17 cellular contexts compared by ENCODE assay signal in the genomic region with DNA sequence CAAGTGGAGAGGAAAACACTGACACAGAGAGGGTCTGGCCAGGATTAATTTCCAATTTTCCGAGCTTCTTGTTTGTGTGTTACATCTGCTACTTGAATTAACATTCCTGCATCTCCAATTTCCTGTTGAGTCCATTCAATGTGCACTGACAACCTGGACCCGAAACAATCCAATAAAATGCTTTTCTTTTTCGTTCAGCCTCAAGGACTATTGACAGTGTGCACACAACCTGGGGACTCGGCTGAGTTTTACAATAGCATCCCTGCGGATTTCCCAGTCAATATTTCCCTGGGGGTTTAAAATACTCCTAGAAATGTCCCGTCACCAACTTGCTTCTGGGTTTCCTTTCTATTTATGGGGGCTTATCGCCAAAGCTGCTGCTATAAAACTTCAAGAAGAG. TPM values are rescaled to one million over a fixed set of nuclear protein-coding genes. Genes with fewer than 3 reads are reported as not detected.
DNase-seq lines count a peak whose midpoint lies in the region; ATAC-seq and TF ChIP-seq lines count a peak whose summit lies in the region.
"Had no signal": no experiment of that assay in that cellular context is flagged by ENCODE, and none has a peak within 500 bp of the region (broad histone marks: within the 10 kb centered on the region; RNA-seq: fewer than 3 reads in every experiment).

No MANE protein-coding gene starts in this region.

- H3K4me1 ChIP-seq in HAP-1 (peaks cover 27% of the 10 kb centered on the region), ovary (ENCODE audit: insufficient read depth) (no peaks in the 10 kb centered on the region)
- H3K4me1 ChIP-seq: SJSA1 had no signal

- H3K27ac ChIP-seq in ovary, result no peak overlapping the region
- H3K27ac ChIP-seq: SJSA1 had no signal

- H3K4me1 Mint-ChIP-seq in activated T-cell treated with anti-CD3 and anti-CD28 coated beads, Interleukin-2, amount 50 U/mL, for 4 hours (ENCODE audit: low read depth), result peaks cover 18% of the 10 kb centered on the region

- no peak for TF ChIP-seq EP300 in ovary (IDR thresholded peaks at IDR 0.05)

- H3K36me3 ChIP-seq in HAP-1 (replicated peaks) (no peaks in the 10 kb centered on the region), ovary (no peaks in the 10 kb centered on the region)
- H3K36me3 ChIP-seq: SJSA1 had no signal

- H3K4me3 ChIP-seq in HAP-1, result no peak overlapping the region
- H3K4me3 ChIP-seq in ovary, result no peak overlapping the region
- H3K4me3 ChIP-seq: SJSA1 had no signal

- intact Hi-C loops in ovary (cut with DNase I), result no loop called here

- WGBS in ovary, 3 donors, result 47 to 63% (median 53%) methylated on average over 7 of the region's 7 CpGs

- no peak overlapping the region for H3K4me3 Mint-ChIP-seq in activated T-cell treated with anti-CD3 and anti-CD28 coated beads, Interleukin-2, amount 50 U/mL, for 4 hours
- H3K4me3 Mint-ChIP-seq: CD4-positive, alpha-beta T cell; T-helper 2 cell treated with Interferon-gamma antibody and Interleukin-4, amounts not matched to agents 5 μg/mL and 100 μg/mL, for 36 hours had no signal

- in situ Hi-C loops in HAP-1 (cut with MboI; ENCODE audit: low sequenced_read_pairs), result no loop called here

- H3K27me3 ChIP-seq in HAP-1 (ENCODE audit: low read depth), result no peaks in the 10 kb centered on the region
- H3K27me3 ChIP-seq in ovary, result no peaks in the 10 kb centered on the region

- H3K9me3 Mint-ChIP-seq in activated T-cell treated with anti-CD3 and anti-CD28 coated beads, Interleukin-2, amount 50 U/mL, for 4 hours, result no peaks in the 10 kb centered on the region
- H3K9me3 Mint-ChIP-seq: CD4-positive, alpha-beta T cell; T-helper 2 cell treated with Interferon-gamma antibody and Interleukin-4, amounts not matched to agents 5 μg/mL and 100 μg/mL, for 36 hours had no signal

- H3K27me3 Mint-ChIP-seq in activated T-cell treated with anti-CD3 and anti-CD28 coated beads, Interleukin-2, amount 50 U/mL, for 4 hours (ENCODE audit: low read depth), result peaks cover 46% of the 10 kb centered on the region

- TF ChIP-seq CTCF in ovary (IDR thresholded peaks at IDR 0.05), result no peak

- ATAC-seq in activated T-cell treated with anti-CD3 and anti-CD28 coated beads, Interleukin-2, amount 50 U/mL, for 4 hours, result no peak
- ATAC-seq: HCT116 had no signal

- H3K36me3 Mint-ChIP-seq in activated T-cell treated with anti-CD3 and anti-CD28 coated beads, Interleukin-2, amount 50 U/mL, for 4 hours (ENCODE audit: insufficient read depth), result no peaks in the 10 kb centered on the region

- DNase-seq in NCI-H510A treated with DMSO at 0.1 percent for 48 hours (lab: John Stamatoyannopoulos, UW), result peak; percentile 36
- DNase-seq in NCI-H510A (lab: John Stamatoyannopoulos, UW), result no peak
- DNase-seq in HAP-1 (ENCODE audit: low spot score in 2 of 2), result peak; percentile 56 to 81
- DNase-seq in NCI-H345 (lab: John Stamatoyannopoulos, UW), result peak; percentile 86
- DNase-seq in kidney glomerular epithelial cell (lab: John Stamatoyannopoulos, UW), result no peak
- no peak for DNase-seq in ovary
- no peak for DNase-seq in activated T-cell treated with anti-CD3 and anti-CD28 coated beads, Interleukin-2, amount 50 U/mL, for 4 hours
- DNase-seq: ACHN; CD4-positive, alpha-beta T cell; IMR-90; Kasumi-1; NCI-H1436 treated with DMSO at 0.1 percent for 48 hours; NK-92 treated with Interleukin-12 subunit alpha and Interleukin-12 subunit beta, amount 100 ng/mL, for 24 hours; SW 1271 had no signal

- H3K9me3 ChIP-seq in HAP-1 (no peaks in the 10 kb centered on the region), ovary (no peaks in the 10 kb centered on the region)
- H3K9me3 ChIP-seq: SJSA1 had no signal

- no peak for TF ChIP-seq POLR2A in ovary (IDR thresholded peaks at IDR 0.05)

RNA-seq across cellular contexts. Expression of gene MLN, which starts 5.0 kb away (rescaled TPM):
- total RNA-seq in ovary, result not detected
- polyA plus RNA-seq in ovary, result not detected
- not detected for total RNA-seq in activated T-cell treated with anti-CD3 and anti-CD28 coated beads, Interleukin-2, amount 50 U/mL, for 4 hours
- total RNA-seq: CD4-positive, alpha-beta T cell; IMR-90; SJSA1 had no signal
- polyA plus RNA-seq: IMR-90 had no signal

RNA-seq across cellular contexts. Expression of gene LEMD2, which starts 19.9 kb away (rescaled TPM):
- total RNA-seq in ovary, result 10 to 100 TPM; 43.6 to 66.8 (median 56.7) TPM
- 10 to 100 TPM; 41.7 to 59.2 TPM for polyA plus RNA-seq in ovary
- total RNA-seq in activated T-cell treated with anti-CD3 and anti-CD28 coated beads, Interleukin-2, amount 50 U/mL, for 4 hours, result 10 to 100 TPM; 44.4 to 51.8 (median 49.5) TPM

Comparison
In these comparisons a context has a peak if more than half of its experiments do, and no peak if none do; other contexts are left out.
1. DNase-seq: peak in NCI-H510A treated with DMSO at 0.1 percent for 48 hours (single experiment), HAP-1 (2 of 2) and NCI-H345 (single experiment); none in NCI-H510A (single experiment), kidney glomerular epithelial cell (single experiment), ovary (0 of 5) and activated T-cell treated with anti-CD3 and anti-CD28 coated beads, Interleukin-2, amount 50 U/mL, for 4 hours (single experiment).